27 cellular contexts compared by ENCODE assay signal in genomic region chr17:27439342-27439741, GRCh38. TPM values are rescaled to one million over a fixed set of nuclear protein-coding genes. Genes with fewer than 3 reads are reported as not detected.
DNase-seq lines count a peak whose midpoint lies in the region; ATAC-seq, FAIRE-seq and TF ChIP-seq lines count a peak whose summit lies in the region.
"Had no signal": no experiment of that assay in that cellular context is flagged by ENCODE, and none has a peak within 500 bp of the region (broad histone marks: within the 10 kb centered on the region; RNA-seq: fewer than 3 reads in every experiment).

No MANE protein-coding gene starts in this region.

- H3K9me3 Mint-ChIP-seq in activated T-cell treated with anti-CD3 and anti-CD28 coated beads, Interleukin-2, amount 50 U/mL, for 72 hours = no peaks in the 10 kb centered on the region
- H3K9me3 Mint-ChIP-seq in CD4-positive, CD25-positive, alpha-beta regulatory T cell = no peaks in the 10 kb centered on the region
- H3K9me3 Mint-ChIP-seq in astrocyte (ENCODE audit: unreplicated experiment) = peaks cover 2% of the 10 kb centered on the region
- H3K9me3 Mint-ChIP-seq in natural killer cell treated with Interleukin-12 subunit alpha and Interleukin-12 subunit beta and Interleukin-15 and Interleukin-18, amount 100 ng/mL, for 72 hours = no peaks in the 10 kb centered on the region
- H3K9me3 Mint-ChIP-seq: CD4-positive, alpha-beta memory T cell; CD8-positive, alpha-beta memory T cell had no signal

- no peaks in the 10 kb centered on the region for H3K36me3 ChIP-seq in CD4-positive, CD25-positive, alpha-beta regulatory T cell (ENCODE audit: control insufficient read depth, insufficient read depth, low read length)
- H3K36me3 ChIP-seq in Panc1 (ENCODE audit: control insufficient read depth, insufficient read depth, low read length) = no peaks in the 10 kb centered on the region
- no peaks in the 10 kb centered on the region for H3K36me3 ChIP-seq in astrocyte (ENCODE audit: insufficient read depth, low read length)
- H3K36me3 ChIP-seq: BLaER1 treated with 17β-estradiol and CSF1 and Interleukin-3, amounts not matched to agents 10 nM and 100 nM had no signal

- DNase-seq in activated T-cell treated with anti-CD3 and anti-CD28 coated beads, Interleukin-2, amount 50 U/mL, for 72 hours = no peak
- no peak for DNase-seq in activated T-cell treated with anti-CD3 and anti-CD28 coated beads, Interleukin-2, amount 50 U/mL, for 1 hour
- DNase-seq in CD4-positive, CD25-positive, alpha-beta regulatory T cell = no peak
- DNase-seq in Panc1 (ENCODE audit: low read depth, low spot score) = no peak
- DNase-seq in astrocyte (ENCODE audit: low read depth) = no peak
- no peak for DNase-seq in hepatic stellate cell (ENCODE audit: low spot score)
- DNase-seq in natural killer cell treated with Interleukin-12 subunit alpha and Interleukin-12 subunit beta and Interleukin-15 and Interleukin-18, amount 100 ng/mL, for 72 hours (ENCODE audit: low spot score) = no peak
- DNase-seq: AML-193; CD4-positive, alpha-beta memory T cell; CD8-positive, alpha-beta memory T cell; COR-L47; DMS 273 treated with DMSO at 0.1 percent for 48 hours; DMS153; DMS53; DMS79; DND-41; EL; GDM1 had no signal

- H4K20me1 ChIP-seq in astrocyte (ENCODE audit: insufficient read depth, low read length) = no peaks in the 10 kb centered on the region
- H4K20me1 ChIP-seq: BLaER1 treated with 17β-estradiol and CSF1 and Interleukin-3, amounts not matched to agents 10 nM and 100 nM had no signal

- H3K27me3 Mint-ChIP-seq in activated T-cell treated with anti-CD3 and anti-CD28 coated beads, Interleukin-2, amount 50 U/mL, for 72 hours (ENCODE audit: low read depth) = no peaks in the 10 kb centered on the region
- H3K27me3 Mint-ChIP-seq in CD4-positive, CD25-positive, alpha-beta regulatory T cell = peaks cover 5% of the 10 kb centered on the region
- H3K27me3 Mint-ChIP-seq in astrocyte (ENCODE audit: low read depth, unreplicated experiment) = peaks cover 13% of the 10 kb centered on the region
- peaks cover 0 to 2% of the 10 kb centered on the region in 2 donors for H3K27me3 Mint-ChIP-seq in natural killer cell treated with Interleukin-12 subunit alpha and Interleukin-12 subunit beta and Interleukin-15 and Interleukin-18, amount 100 ng/mL, for 72 hours
- H3K27me3 Mint-ChIP-seq: CD4-positive, alpha-beta memory T cell; CD8-positive, alpha-beta memory T cell had no signal

- no TSS peak for BruUV-seq in Panc1 (replicated peaks; lab: Mats Ljungman, UMichigan)

- H3K4me1 Mint-ChIP-seq in activated T-cell treated with anti-CD3 and anti-CD28 coated beads, Interleukin-2, amount 50 U/mL, for 72 hours (ENCODE audit: low read depth) = peaks cover 7% of the 10 kb centered on the region
- H3K4me1 Mint-ChIP-seq in CD4-positive, CD25-positive, alpha-beta regulatory T cell = peaks cover 0 to 3% (median 0%) of the 10 kb centered on the region in 4 donors
- H3K4me1 Mint-ChIP-seq in astrocyte (ENCODE audit: low read depth, unreplicated experiment) = no peaks in the 10 kb centered on the region
- H3K4me1 Mint-ChIP-seq in natural killer cell treated with Interleukin-12 subunit alpha and Interleukin-12 subunit beta and Interleukin-15 and Interleukin-18, amount 100 ng/mL, for 72 hours (ENCODE audit: low read depth in 2 of 2) = no peaks in the 10 kb centered on the region
- H3K4me1 Mint-ChIP-seq: B cell; CD8-positive, alpha-beta memory T cell had no signal

- H3K9me3 ChIP-seq in CD4-positive, CD25-positive, alpha-beta regulatory T cell (ENCODE audit: control insufficient read depth in 2 of 2, low read length in 2 of 2) = no peaks in the 10 kb centered on the region
- H3K9me3 ChIP-seq in Panc1 (ENCODE audit: control insufficient read depth, insufficient read depth, low read depth, low read length) = no peaks in the 10 kb centered on the region
- no peaks in the 10 kb centered on the region for H3K9me3 ChIP-seq in astrocyte (ENCODE audit: insufficient read depth, low read depth, low read length)
- H3K9me3 ChIP-seq: A549; BLaER1 treated with 17β-estradiol and CSF1 and Interleukin-3, amounts not matched to agents 10 nM and 100 nM had no signal

- H3K4me1 ChIP-seq in CD4-positive, CD25-positive, alpha-beta regulatory T cell (ENCODE audit: control insufficient read depth, insufficient read depth, low read length, poor library complexity, severe bottlenecking) = no peaks in the 10 kb centered on the region
- no peaks in the 10 kb centered on the region for H3K4me1 ChIP-seq in Panc1 (ENCODE audit: control insufficient read depth, insufficient read depth, low read length)
- no peaks in the 10 kb centered on the region for H3K4me1 ChIP-seq in astrocyte (ENCODE audit: insufficient read depth, low read length)
- H3K4me1 ChIP-seq: A549 had no signal

- no peak overlapping the region for H3K27ac ChIP-seq in CD4-positive, CD25-positive, alpha-beta regulatory T cell (ENCODE audit: insufficient read depth, low read length, poor library complexity, severe bottlenecking)
- H3K27ac ChIP-seq in Panc1 (ENCODE audit: low read length) (no peak overlapping the region), astrocyte (ENCODE audit: low read depth, low read length) (no peak overlapping the region)
- H3K27ac ChIP-seq: 22Rv1; A549; BLaER1 treated with 17β-estradiol and CSF1 and Interleukin-3, amounts not matched to agents 10 nM and 100 nM; C4-2B had no signal

- H3K36me3 Mint-ChIP-seq in activated T-cell treated with anti-CD3 and anti-CD28 coated beads, Interleukin-2, amount 50 U/mL, for 72 hours (ENCODE audit: insufficient read depth in 2 of 2) = no peaks in the 10 kb centered on the region
- H3K36me3 Mint-ChIP-seq in CD4-positive, CD25-positive, alpha-beta regulatory T cell = no peaks in the 10 kb centered on the region
- peaks cover 3% of the 10 kb centered on the region for H3K36me3 Mint-ChIP-seq in astrocyte (ENCODE audit: low read depth, unreplicated experiment)
- H3K36me3 Mint-ChIP-seq in natural killer cell treated with Interleukin-12 subunit alpha and Interleukin-12 subunit beta and Interleukin-15 and Interleukin-18, amount 100 ng/mL, for 72 hours = no peaks in the 10 kb centered on the region
- H3K36me3 Mint-ChIP-seq: CD4-positive, alpha-beta memory T cell; CD8-positive, alpha-beta memory T cell had no signal

- no peak overlapping the region for H3K4me3 Mint-ChIP-seq in activated T-cell treated with anti-CD3 and anti-CD28 coated beads, Interleukin-2, amount 50 U/mL, for 72 hours
- no peak overlapping the region for H3K4me3 Mint-ChIP-seq in CD4-positive, CD25-positive, alpha-beta regulatory T cell
- no peak overlapping the region for H3K4me3 Mint-ChIP-seq in astrocyte (ENCODE audit: unreplicated experiment)
- H3K4me3 Mint-ChIP-seq in natural killer cell treated with Interleukin-12 subunit alpha and Interleukin-12 subunit beta and Interleukin-15 and Interleukin-18, amount 100 ng/mL, for 72 hours = no peak overlapping the region
- H3K4me3 Mint-ChIP-seq: B cell; CD4-positive, alpha-beta memory T cell; CD8-positive, alpha-beta memory T cell had no signal

- no peak overlapping the region for H2AFZ ChIP-seq in astrocyte (ENCODE audit: low read depth, low read length)

- no peak overlapping the region for H3K27ac Mint-ChIP-seq in activated T-cell treated with anti-CD3 and anti-CD28 coated beads, Interleukin-2, amount 50 U/mL, for 72 hours
- H3K27ac Mint-ChIP-seq in CD4-positive, CD25-positive, alpha-beta regulatory T cell = peak overlapping the region; percentile 42 to 60 (median 45)
- H3K27ac Mint-ChIP-seq in astrocyte (ENCODE audit: unreplicated experiment) = peak overlapping the region; percentile 4
- no peak overlapping the region for H3K27ac Mint-ChIP-seq in natural killer cell treated with Interleukin-12 subunit alpha and Interleukin-12 subunit beta and Interleukin-15 and Interleukin-18, amount 100 ng/mL, for 72 hours
- H3K27ac Mint-ChIP-seq: B cell had no signal

- H3K4me3 ChIP-seq in CD4-positive, CD25-positive, alpha-beta regulatory T cell (ENCODE audit: low read depth, low read length) = no peak overlapping the region
- H3K4me3 ChIP-seq in Panc1 (ENCODE audit: low read depth in 2 of 2, low read length in 2 of 2) (no peak overlapping the region), astrocyte (ENCODE audit: insufficient read depth, low read depth, low read length) (no peak overlapping the region)
- H3K4me3 ChIP-seq: A549; BLaER1 treated with 17β-estradiol and CSF1 and Interleukin-3, amounts not matched to agents 10 nM and 100 nM; GM12878 had no signal

- CTCF ChIA-PET in Panc1 (lab: Charles Lee) = no interaction called here

- H3K9ac ChIP-seq in astrocyte (ENCODE audit: low read length) = no peak overlapping the region
- H3K9ac ChIP-seq: BLaER1 treated with 17β-estradiol and CSF1 and Interleukin-3, amounts not matched to agents 10 nM and 100 nM had no signal

- no peak for FAIRE-seq in astrocyte (lab: Jason Lieb, UNC)
- FAIRE-seq: A549, GM12878, GM12892, GM18507 had no signal

- in situ Hi-C loops in Panc1 (cut with HindIII; ENCODE audit: low pct_unique_long_range_greater_than_20kb, low sequenced_read_pairs) = no loop called here

- POLR2A ChIA-PET in Panc1 (lab: Charles Lee) = no interaction called here

- peak; percentile 32 to 59 for ATAC-seq in activated T-cell treated with anti-CD3 and anti-CD28 coated beads, Interleukin-2, amount 50 U/mL, for 72 hours (replicated peaks in 1 of 2)
- ATAC-seq in CD4-positive, CD25-positive, alpha-beta regulatory T cell (ENCODE audit: low read depth in 2 of 2) = no peak
- ATAC-seq in Panc1 (0 out of 2 replicates have a peak, but pooled peaks have one; percentile 9), GM19455 (IDR thresholded peaks at IDR 0.05; ENCODE audit: unreplicated experiment) (no peak)
- ATAC-seq in natural killer cell treated with Interleukin-12 subunit alpha and Interleukin-12 subunit beta and Interleukin-15 and Interleukin-18, amount 100 ng/mL, for 72 hours = no peak
- ATAC-seq: GM12878 had no signal

- no peaks in the 10 kb centered on the region for H3K27me3 ChIP-seq in CD4-positive, CD25-positive, alpha-beta regulatory T cell (ENCODE audit: control insufficient read depth, insufficient read depth, low read length)
- H3K27me3 ChIP-seq in Panc1 (ENCODE audit: control insufficient read depth, insufficient read depth, low read length) = no peaks in the 10 kb centered on the region
- H3K27me3 ChIP-seq in astrocyte (ENCODE audit: insufficient read depth, low read length) = peaks cover 3% of the 10 kb centered on the region
- H3K27me3 ChIP-seq: BLaER1 treated with 17β-estradiol and CSF1 and Interleukin-3, amounts not matched to agents 10 nM and 100 nM had no signal

- intact Hi-C loops in Panc1 (cut with micrococcal nuclease; ENCODE audit: unreplicated experiment) = no loop called here

- H3K4me2 ChIP-seq in astrocyte (ENCODE audit: low read length) = no peak overlapping the region
- H3K4me2 ChIP-seq: A549; BLaER1 treated with 17β-estradiol and CSF1 and Interleukin-3, amounts not matched to agents 10 nM and 100 nM had no signal

- TF ChIP-seq CTCF in Panc1 (IDR thresholded peaks at IDR 0.05) = no peak
- no peak for TF ChIP-seq CTCF in astrocyte (IDR thresholded peaks at IDR 0.05; ENCODE audit: insufficient read depth, low read depth, low read length)

- no peaks in the 10 kb centered on the region for H3K79me2 ChIP-seq in astrocyte (ENCODE audit: insufficient read depth, low read length)

RNA-seq across cellular contexts. Expression of gene KSR1, which starts 16.9 kb away (rescaled TPM):
- 100 to 1,000 TPM; 191 to 296 TPM for total RNA-seq in activated T-cell treated with anti-CD3 and anti-CD28 coated beads, Interleukin-2, amount 50 U/mL, for 72 hours
- total RNA-seq in CD4-positive, CD25-positive, alpha-beta regulatory T cell = 69.5 TPM
- 1 to 10 TPM; 1.2 to 3.1 (median 1.5) TPM for polyA plus RNA-seq in CD4-positive, CD25-positive, alpha-beta regulatory T cell
- 21.7 TPM for total RNA-seq in Panc1 (2021; ENCODE audit: unreplicated experiment)
- polyA plus RNA-seq in Panc1 (2012; ENCODE audit: insufficient read length) = 12.7 TPM
- 85.2 and 90.2 TPM in 2 replicates for total RNA-seq in astrocyte
- 100 to 1,000 TPM; 122 to 236 TPM for total RNA-seq in natural killer cell treated with Interleukin-12 subunit alpha and Interleukin-12 subunit beta and Interleukin-15 and Interleukin-18, amount 100 ng/mL, for 72 hours

Comparison
In these comparisons a context has a peak if more than half of its experiments do, and no peak if none do; other contexts are left out.
1. ATAC-seq: peak in activated T-cell treated with anti-CD3 and anti-CD28 coated beads, Interleukin-2, amount 50 U/mL, for 72 hours (2 of 2) and Panc1 (single experiment); none in CD4-positive, CD25-positive, alpha-beta regulatory T cell (0 of 2), natural killer cell treated with Interleukin-12 subunit alpha and Interleukin-12 subunit beta and Interleukin-15 and Interleukin-18, amount 100 ng/mL, for 72 hours (0 of 2) and GM19455 (single experiment).
2. H3K27ac Mint-ChIP-seq: peak in CD4-positive, CD25-positive, alpha-beta regulatory T cell (3 of 3) and astrocyte (single experiment); none in activated T-cell treated with anti-CD3 and anti-CD28 coated beads, Interleukin-2, amount 50 U/mL, for 72 hours (single experiment) and natural killer cell treated with Interleukin-12 subunit alpha and Interleukin-12 subunit beta and Interleukin-15 and Interleukin-18, amount 100 ng/mL, for 72 hours (0 of 2).